In genomic region chr16:4389051-4389955, GRCh38 we compare ENCODE assay signal across 14 cellular contexts. TPM values are rescaled to one million over a fixed set of nuclear protein-coding genes. Genes with fewer than 3 reads are reported as not detected.
DNase-seq lines count a peak whose midpoint lies in the region; ATAC-seq and TF ChIP-seq lines count a peak whose summit lies in the region.
"Had no signal": no experiment of that assay in that cellular context is flagged by ENCODE, and none has a peak within 500 bp of the region (broad histone marks: within the 10 kb centered on the region; RNA-seq: fewer than 3 reads in every experiment).

No MANE protein-coding gene starts in this region.

- H4K8ac ChIP-seq in mesenchymal stem cell (ENCODE audit: low read length): peak overlapping the region; percentile 66

- H3K4me2 ChIP-seq in mesenchymal stem cell (ENCODE audit: low read length, poor library complexity, severe bottlenecking): no peak overlapping the region

- H3K9me3 ChIP-seq in mesenchymal stem cell (ENCODE audit: control insufficient read depth, low read length): no peaks in the 10 kb centered on the region
- no peaks in the 10 kb centered on the region for H3K9me3 ChIP-seq in tibial artery
- H3K9me3 ChIP-seq: pancreas had no signal

- peak overlapping the region in 1 of 2 donors; percentile 36 for H3K4me3 Mint-ChIP-seq in effector memory CD8-positive, alpha-beta T cell
- H3K4me3 Mint-ChIP-seq: activated CD4-positive, alpha-beta T cell treated with anti-CD3 and anti-CD28 coated beads, Interleukin-2, amount 10 ng/mL, durations not matched to agents 7 days and 5 days; stimulated activated naive CD8-positive, alpha-beta T cell treated with anti-CD3 and anti-CD28 coated beads, Interleukin-15, Interleukin-2, amounts not matched to agents 100 ng/mL and 50 ng/mL, for 24 hours had no signal

- H3K23ac ChIP-seq in mesenchymal stem cell (ENCODE audit: low read length in 2 of 2): no peak overlapping the region

- no peak overlapping the region for H3K27ac ChIP-seq in mesenchymal stem cell (ENCODE audit: low read length, poor library complexity, severe bottlenecking)
- H3K27ac ChIP-seq in tibial artery: peak overlapping the region; percentile 90 to 93
- H3K27ac ChIP-seq: pancreas had no signal

- peak overlapping the region; percentile 9 for H2BK120ac ChIP-seq in mesenchymal stem cell (ENCODE audit: low read depth, low read length)

- peak overlapping the region; percentile 23 to 93 for H2BK12ac ChIP-seq in mesenchymal stem cell (ENCODE audit: low read length in 2 of 2)

- DNase-seq in LNCaP clone FGC (ENCODE audit: low read depth): no peak
- no peak for DNase-seq in effector memory CD8-positive, alpha-beta T cell
- no peak for DNase-seq in mesenchymal stem cell
- peak in 1 of 2 donors; percentile 82 for DNase-seq in tibial artery
- DNase-seq in activated gamma-delta T cell treated with Interleukin-2 at 50 U/mL for 16 hours: no peak
- no peak for DNase-seq in NOMO-1 treated with DMSO at 0.1 percent for 48 hours (lab: John Stamatoyannopoulos, UW; ENCODE audit: unreplicated experiment)
- DNase-seq in COLO829 (ENCODE audit: low spot score): no peak
- DNase-seq: activated CD4-positive, alpha-beta T cell treated with anti-CD3 and anti-CD28 coated beads, Interleukin-2, amount 10 ng/mL, durations not matched to agents 7 days and 5 days; caudate nucleus; NCI-H187 treated with DMSO at 0.1 percent for 48 hours; stimulated activated CD4-positive, alpha-beta T cell treated with anti-CD3 and anti-CD28 coated beads, Interleukin-2, amount 100 ng/mL, for 48 hours had no signal

- H3K9me3 Mint-ChIP-seq in effector memory CD8-positive, alpha-beta T cell: no peaks in the 10 kb centered on the region
- H3K9me3 Mint-ChIP-seq: activated CD4-positive, alpha-beta T cell treated with anti-CD3 and anti-CD28 coated beads, Interleukin-2, amount 10 ng/mL, durations not matched to agents 7 days and 5 days; stimulated activated naive CD8-positive, alpha-beta T cell treated with anti-CD3 and anti-CD28 coated beads, Interleukin-15, Interleukin-2, amounts not matched to agents 100 ng/mL and 50 ng/mL, for 24 hours had no signal

- H3K36me3 Mint-ChIP-seq in effector memory CD8-positive, alpha-beta T cell (ENCODE audit: insufficient read depth): peaks cover 98% of the 10 kb centered on the region

- H3K4me1 ChIP-seq in mesenchymal stem cell (ENCODE audit: control insufficient read depth, insufficient read depth, low read depth, low read length) (peaks cover 70% of the 10 kb centered on the region), tibial artery (peaks cover 5 to 94% (median 83%) of the 10 kb centered on the region in 4 donors)
- H3K4me1 ChIP-seq: pancreas had no signal

- H3K27ac Mint-ChIP-seq in effector memory CD8-positive, alpha-beta T cell: peak overlapping the region; percentile 75 to 92
- H3K27ac Mint-ChIP-seq: activated CD4-positive, alpha-beta T cell treated with anti-CD3 and anti-CD28 coated beads, Interleukin-2, amount 10 ng/mL, durations not matched to agents 7 days and 5 days; stimulated activated naive CD8-positive, alpha-beta T cell treated with anti-CD3 and anti-CD28 coated beads, Interleukin-15, Interleukin-2, amounts not matched to agents 100 ng/mL and 50 ng/mL, for 24 hours had no signal

- peak overlapping the region; percentile 73 to 78 for H3K4ac ChIP-seq in mesenchymal stem cell (ENCODE audit: low read depth in 1 of 2, low read length in 2 of 2)

- H3K9ac ChIP-seq in mesenchymal stem cell (ENCODE audit: low read length): peak overlapping the region; percentile 22

- TF ChIP-seq POLR2A in GM18505 (IDR thresholded peaks at IDR 0.05; ENCODE audit: borderline replicate concordance, extremely low read depth, insufficient read depth, insufficient read length): no peak

- TF ChIP-seq CTCF in LNCaP clone FGC (IDR thresholded peaks at IDR 0.05; ENCODE audit: control insufficient read depth, extremely low read depth, insufficient read depth) (0 out of 2 replicates have a peak, but pooled peaks have one; percentile 3), tibial artery (IDR thresholded peaks at IDR 0.05) (no peak)

- H3K27me3 ChIP-seq in mesenchymal stem cell (ENCODE audit: control insufficient read depth in 1 of 2, insufficient read depth in 1 of 2, low read length in 2 of 2): no peaks in the 10 kb centered on the region
- H3K27me3 ChIP-seq in tibial artery: no peaks in the 10 kb centered on the region
- H3K27me3 ChIP-seq: pancreas had no signal

- H3K36me3 ChIP-seq in mesenchymal stem cell (ENCODE audit: control insufficient read depth in 1 of 2, insufficient read depth in 2 of 2, low read depth in 1 of 2, low read length in 2 of 2): peaks cover 6 to 46% of the 10 kb centered on the region in 2 experiments
- peaks cover 0 to 7% (median 3%) of the 10 kb centered on the region in 3 donors for H3K36me3 ChIP-seq in tibial artery
- H3K36me3 ChIP-seq: pancreas had no signal

- H3K79me1 ChIP-seq in mesenchymal stem cell (replicated peaks; ENCODE audit: low read length, poor library complexity, severe bottlenecking): peaks cover 3% of the 10 kb centered on the region

- no peak overlapping the region for H2AFZ ChIP-seq in mesenchymal stem cell (ENCODE audit: low read depth, low read length)

- H2BK5ac ChIP-seq in mesenchymal stem cell (ENCODE audit: low read depth, low read length, poor library complexity, severe bottlenecking): no peak overlapping the region

- H2AK5ac ChIP-seq in mesenchymal stem cell (ENCODE audit: low read length, severe bottlenecking): peak overlapping the region; percentile 86

- H4K91ac ChIP-seq in mesenchymal stem cell (ENCODE audit: low read length): peak overlapping the region; percentile 85

- peak overlapping the region; percentile 44 for H2BK15ac ChIP-seq in mesenchymal stem cell (ENCODE audit: low read depth, poor library complexity, severe bottlenecking)

- WGBS in mesenchymal stem cell: 43% methylated on average over 27 of the region's 27 CpGs

- H3K4me3 ChIP-seq in LNCaP clone FGC (ENCODE audit: low read depth, low read length): no peak overlapping the region
- H3K4me3 ChIP-seq in mesenchymal stem cell (ENCODE audit: insufficient read depth in 1 of 2, low read depth in 1 of 2, low read length in 2 of 2): no peak overlapping the region
- no peak overlapping the region for H3K4me3 ChIP-seq in tibial artery
- H3K4me3 ChIP-seq: pancreas had no signal

- H3K27me3 Mint-ChIP-seq in effector memory CD8-positive, alpha-beta T cell: no peaks in the 10 kb centered on the region
- H3K27me3 Mint-ChIP-seq: activated CD4-positive, alpha-beta T cell treated with anti-CD3 and anti-CD28 coated beads, Interleukin-2, amount 10 ng/mL, durations not matched to agents 7 days and 5 days; stimulated activated naive CD8-positive, alpha-beta T cell treated with anti-CD3 and anti-CD28 coated beads, Interleukin-15, Interleukin-2, amounts not matched to agents 100 ng/mL and 50 ng/mL, for 24 hours had no signal

- H3K4me1 Mint-ChIP-seq in effector memory CD8-positive, alpha-beta T cell (ENCODE audit: low read depth in 2 of 2): peaks cover 3% of the 10 kb centered on the region in 2 donors

- peak overlapping the region in 1 of 2 experiments; percentile 84 for H3K14ac ChIP-seq in mesenchymal stem cell (ENCODE audit: low read length in 2 of 2)

- H3K18ac ChIP-seq in mesenchymal stem cell (ENCODE audit: low read depth in 1 of 2, low read length in 2 of 2): peak overlapping the region; percentile 64 to 93

- intact Hi-C loops in tibial artery (cut with DNase I; ENCODE audit: low total_unique reads): no loop called here

- no peak for ATAC-seq in effector memory CD8-positive, alpha-beta T cell (replicated peaks)
- ATAC-seq in GM18505 (IDR thresholded peaks at IDR 0.05; ENCODE audit: unreplicated experiment): no peak
- ATAC-seq: pancreas had no signal

RNA-seq across cellular contexts. Expression of gene VASN, which starts 17.7 kb away (rescaled TPM):
- 127 TPM for polyA plus RNA-seq in mesenchymal stem cell (2013, experiment 1 of 2)
- polyA plus RNA-seq in mesenchymal stem cell (2013, experiment 2 of 2): 127 TPM

RNA-seq across cellular contexts. Expression of gene CORO7, which starts 27.1 kb away (rescaled TPM):
- polyA plus RNA-seq in mesenchymal stem cell (2013, experiment 1 of 2): 25.5 TPM
- polyA plus RNA-seq in mesenchymal stem cell (2013, experiment 2 of 2): 22.1 TPM

RNA-seq across cellular contexts. Expression of gene DNAJA3, which starts 36.4 kb away (rescaled TPM):
- polyA plus RNA-seq in mesenchymal stem cell (2013, experiment 1 of 2): 27.3 TPM
- polyA plus RNA-seq in mesenchymal stem cell (2013, experiment 2 of 2): 27.3 TPM

RNA-seq across cellular contexts. Expression of gene PAM16, which starts 38.2 kb away (rescaled TPM):
- polyA plus RNA-seq in mesenchymal stem cell (2013, experiment 1 of 2): 39.3 TPM
- polyA plus RNA-seq in mesenchymal stem cell (2013, experiment 2 of 2): 43.3 TPM
